2 cellular contexts compared by ENCODE assay signal in genomic region chr17:57109393-57110151, GRCh38.
A peak's percentile ranks its signal among the peaks of the same experiment; 100 is the strongest.
TF ChIP-seq lines count a peak whose summit lies in the region.

No MANE protein-coding gene starts in this region.

TF ChIP-seq in SK-N-SH treated with all-trans-retinoic acid at 6 μM for 48 hours, 23 proteins besides CTCF, POLR2A, EP300 and RAD21:
- TF ChIP-seq, protein P1, sequence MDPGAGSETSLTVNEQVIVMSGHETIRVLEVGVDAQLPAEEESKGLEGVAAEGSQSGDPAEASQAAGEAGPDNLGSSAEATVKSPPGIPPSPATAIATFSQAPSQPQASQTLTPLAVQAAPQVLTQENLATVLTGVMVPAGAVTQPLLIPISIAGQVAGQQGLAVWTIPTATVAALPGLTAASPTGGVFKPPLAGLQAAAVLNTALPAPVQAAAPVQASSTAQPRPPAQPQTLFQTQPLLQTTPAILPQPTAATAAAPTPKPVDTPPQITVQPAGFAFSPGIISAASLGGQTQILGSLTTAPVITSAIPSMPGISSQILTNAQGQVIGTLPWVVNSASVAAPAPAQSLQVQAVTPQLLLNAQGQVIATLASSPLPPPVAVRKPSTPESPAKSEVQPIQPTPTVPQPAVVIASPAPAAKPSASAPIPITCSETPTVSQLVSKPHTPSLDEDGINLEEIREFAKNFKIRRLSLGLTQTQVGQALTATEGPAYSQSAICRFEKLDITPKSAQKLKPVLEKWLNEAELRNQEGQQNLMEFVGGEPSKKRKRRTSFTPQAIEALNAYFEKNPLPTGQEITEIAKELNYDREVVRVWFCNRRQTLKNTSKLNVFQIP (CRISPR knock-in tag; IDR thresholded peaks at IDR 0.05; ENCODE audit: borderline replicate concordance, low read depth) = no peak
- no peak for TF ChIP-seq ZFP3 (CRISPR knock-in tag; IDR thresholded peaks at IDR 0.05)
- TF ChIP-seq, protein P2, sequence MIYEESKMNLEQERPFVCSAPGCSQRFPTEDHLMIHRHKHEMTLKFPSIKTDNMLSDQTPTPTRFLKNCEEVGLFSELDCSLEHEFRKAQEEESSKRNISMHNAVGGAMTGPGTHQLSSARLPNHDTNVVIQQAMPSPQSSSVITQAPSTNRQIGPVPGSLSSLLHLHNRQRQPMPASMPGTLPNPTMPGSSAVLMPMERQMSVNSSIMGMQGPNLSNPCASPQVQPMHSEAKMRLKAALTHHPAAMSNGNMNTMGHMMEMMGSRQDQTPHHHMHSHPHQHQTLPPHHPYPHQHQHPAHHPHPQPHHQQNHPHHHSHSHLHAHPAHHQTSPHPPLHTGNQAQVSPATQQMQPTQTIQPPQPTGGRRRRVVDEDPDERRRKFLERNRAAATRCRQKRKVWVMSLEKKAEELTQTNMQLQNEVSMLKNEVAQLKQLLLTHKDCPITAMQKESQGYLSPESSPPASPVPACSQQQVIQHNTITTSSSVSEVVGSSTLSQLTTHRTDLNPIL (CRISPR knock-in tag; IDR thresholded peaks at IDR 0.05; ENCODE audit: low read depth) = no peak
- TF ChIP-seq TCF4 (CRISPR knock-in tag; IDR thresholded peaks at IDR 0.05; ENCODE audit: borderline replicate concordance) = no peak
- no peak for TF ChIP-seq SNAI2 (CRISPR knock-in tag; IDR thresholded peaks at IDR 0.05)
- TF ChIP-seq, protein P3, sequence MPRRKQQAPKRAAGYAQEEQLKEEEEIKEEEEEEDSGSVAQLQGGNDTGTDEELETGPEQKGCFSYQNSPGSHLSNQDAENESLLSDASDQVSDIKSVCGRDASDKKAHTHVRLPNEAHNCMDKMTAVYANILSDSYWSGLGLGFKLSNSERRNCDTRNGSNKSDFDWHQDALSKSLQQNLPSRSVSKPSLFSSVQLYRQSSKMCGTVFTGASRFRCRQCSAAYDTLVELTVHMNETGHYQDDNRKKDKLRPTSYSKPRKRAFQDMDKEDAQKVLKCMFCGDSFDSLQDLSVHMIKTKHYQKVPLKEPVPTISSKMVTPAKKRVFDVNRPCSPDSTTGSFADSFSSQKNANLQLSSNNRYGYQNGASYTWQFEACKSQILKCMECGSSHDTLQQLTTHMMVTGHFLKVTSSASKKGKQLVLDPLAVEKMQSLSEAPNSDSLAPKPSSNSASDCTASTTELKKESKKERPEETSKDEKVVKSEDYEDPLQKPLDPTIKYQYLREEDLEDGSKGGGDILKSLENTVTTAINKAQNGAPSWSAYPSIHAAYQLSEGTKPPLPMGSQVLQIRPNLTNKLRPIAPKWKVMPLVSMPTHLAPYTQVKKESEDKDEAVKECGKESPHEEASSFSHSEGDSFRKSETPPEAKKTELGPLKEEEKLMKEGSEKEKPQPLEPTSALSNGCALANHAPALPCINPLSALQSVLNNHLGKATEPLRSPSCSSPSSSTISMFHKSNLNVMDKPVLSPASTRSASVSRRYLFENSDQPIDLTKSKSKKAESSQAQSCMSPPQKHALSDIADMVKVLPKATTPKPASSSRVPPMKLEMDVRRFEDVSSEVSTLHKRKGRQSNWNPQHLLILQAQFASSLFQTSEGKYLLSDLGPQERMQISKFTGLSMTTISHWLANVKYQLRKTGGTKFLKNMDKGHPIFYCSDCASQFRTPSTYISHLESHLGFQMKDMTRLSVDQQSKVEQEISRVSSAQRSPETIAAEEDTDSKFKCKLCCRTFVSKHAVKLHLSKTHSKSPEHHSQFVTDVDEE (CRISPR knock-in tag; IDR thresholded peaks at IDR 0.05) = no peak
- TF ChIP-seq PATZ1 (CRISPR knock-in tag; IDR thresholded peaks at IDR 0.05; ENCODE audit: borderline replicate concordance) = no peak
- TF ChIP-seq RARB (CRISPR knock-in tag; IDR thresholded peaks at IDR 0.05) = no peak
- no peak for TF ChIP-seq OSR1 (CRISPR knock-in tag; IDR thresholded peaks at IDR 0.05)

TF ChIP-seq in HepG2, 621 proteins besides CTCF, POLR2A, EP300 and RAD21 (continued from another document and continues in another):
- TF ChIP-seq ZNF574 (CRISPR knock-in tag; IDR thresholded peaks at IDR 0.05) (no peak), CREBL2 (CRISPR knock-in tag; IDR thresholded peaks at IDR 0.05; ENCODE audit: borderline replicate concordance) (no peak), IKZF5 (CRISPR knock-in tag; IDR thresholded peaks at IDR 0.05) (no peak), ZFY (CRISPR knock-in tag; IDR thresholded peaks at IDR 0.05) (no peak), ZNF329 (CRISPR knock-in tag; IDR thresholded peaks at IDR 0.05; ENCODE audit: low read depth) (no peak), GTF3A (CRISPR knock-in tag; conservative IDR thresholded peaks at IDR 0.05) (0 out of 2 replicates have a peak, but pooled peaks have one; percentile 26), NFAT5 (CRISPR knock-in tag; IDR thresholded peaks at IDR 0.05) (no peak), ARHGAP35 (CRISPR knock-in tag; IDR thresholded peaks at IDR 0.05; ENCODE audit: borderline replicate concordance) (no peak), WIZ (CRISPR knock-in tag; IDR thresholded peaks at IDR 0.05) (no peak), ZFP91 (CRISPR knock-in tag; IDR thresholded peaks at IDR 0.05; ENCODE audit: borderline replicate concordance) (no peak), ZNF746 (CRISPR knock-in tag; IDR thresholded peaks at IDR 0.05) (no peak), CENPX (CRISPR knock-in tag; IDR thresholded peaks at IDR 0.05) (no peak), GRHL1 (CRISPR knock-in tag; conservative IDR thresholded peaks at IDR 0.05) (no peak), JUNB (CRISPR knock-in tag; IDR thresholded peaks at IDR 0.05; ENCODE audit: borderline replicate concordance) (no peak)
- TF ChIP-seq, protein P4, sequence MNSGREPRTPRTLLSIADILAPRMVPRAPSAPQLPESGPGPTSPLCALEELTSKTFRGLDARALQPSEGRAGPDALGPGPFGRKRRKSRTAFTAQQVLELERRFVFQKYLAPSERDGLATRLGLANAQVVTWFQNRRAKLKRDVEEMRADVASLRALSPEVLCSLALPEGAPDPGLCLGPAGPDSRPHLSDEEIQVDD (CRISPR knock-in tag; IDR thresholded peaks at IDR 0.05; ENCODE audit: borderline replicate concordance) = no peak
- TF ChIP-seq, protein P5, sequence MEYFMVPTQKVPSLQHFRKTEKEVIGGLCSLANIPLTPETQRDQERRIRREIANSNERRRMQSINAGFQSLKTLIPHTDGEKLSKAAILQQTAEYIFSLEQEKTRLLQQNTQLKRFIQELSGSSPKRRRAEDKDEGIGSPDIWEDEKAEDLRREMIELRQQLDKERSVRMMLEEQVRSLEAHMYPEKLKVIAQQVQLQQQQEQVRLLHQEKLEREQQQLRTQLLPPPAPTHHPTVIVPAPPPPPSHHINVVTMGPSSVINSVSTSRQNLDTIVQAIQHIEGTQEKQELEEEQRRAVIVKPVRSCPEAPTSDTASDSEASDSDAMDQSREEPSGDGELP (IDR thresholded peaks at IDR 0.05; ENCODE audit: borderline replicate concordance, low read depth) = no peak
- TF ChIP-seq, protein P6, sequence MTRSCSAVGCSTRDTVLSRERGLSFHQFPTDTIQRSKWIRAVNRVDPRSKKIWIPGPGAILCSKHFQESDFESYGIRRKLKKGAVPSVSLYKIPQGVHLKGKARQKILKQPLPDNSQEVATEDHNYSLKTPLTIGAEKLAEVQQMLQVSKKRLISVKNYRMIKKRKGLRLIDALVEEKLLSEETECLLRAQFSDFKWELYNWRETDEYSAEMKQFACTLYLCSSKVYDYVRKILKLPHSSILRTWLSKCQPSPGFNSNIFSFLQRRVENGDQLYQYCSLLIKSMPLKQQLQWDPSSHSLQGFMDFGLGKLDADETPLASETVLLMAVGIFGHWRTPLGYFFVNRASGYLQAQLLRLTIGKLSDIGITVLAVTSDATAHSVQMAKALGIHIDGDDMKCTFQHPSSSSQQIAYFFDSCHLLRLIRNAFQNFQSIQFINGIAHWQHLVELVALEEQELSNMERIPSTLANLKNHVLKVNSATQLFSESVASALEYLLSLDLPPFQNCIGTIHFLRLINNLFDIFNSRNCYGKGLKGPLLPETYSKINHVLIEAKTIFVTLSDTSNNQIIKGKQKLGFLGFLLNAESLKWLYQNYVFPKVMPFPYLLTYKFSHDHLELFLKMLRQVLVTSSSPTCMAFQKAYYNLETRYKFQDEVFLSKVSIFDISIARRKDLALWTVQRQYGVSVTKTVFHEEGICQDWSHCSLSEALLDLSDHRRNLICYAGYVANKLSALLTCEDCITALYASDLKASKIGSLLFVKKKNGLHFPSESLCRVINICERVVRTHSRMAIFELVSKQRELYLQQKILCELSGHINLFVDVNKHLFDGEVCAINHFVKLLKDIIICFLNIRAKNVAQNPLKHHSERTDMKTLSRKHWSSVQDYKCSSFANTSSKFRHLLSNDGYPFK (CRISPR knock-in tag; IDR thresholded peaks at IDR 0.05; ENCODE audit: borderline replicate concordance) = no peak
